In the genomic region with DNA sequence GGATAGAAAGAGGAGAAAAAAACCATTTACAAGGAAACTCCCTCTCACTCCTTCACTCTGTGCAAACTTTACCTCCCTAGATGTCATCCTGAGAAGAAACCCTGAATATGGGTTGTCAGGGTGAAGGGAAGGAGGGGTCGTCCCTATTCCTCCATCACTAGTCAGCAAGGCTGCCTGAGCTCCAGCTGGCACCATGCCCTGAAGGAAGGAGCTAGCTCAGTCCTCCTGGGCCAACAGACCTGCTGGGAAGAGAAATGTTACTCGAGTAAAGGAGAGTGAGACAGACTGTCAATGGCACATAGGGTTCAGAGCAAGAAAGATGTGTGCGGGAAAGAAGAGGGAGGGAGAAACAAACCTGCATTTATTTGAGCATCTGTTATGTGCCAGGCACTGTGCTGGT, we compare ENCODE assay signal across 33 cellular contexts.
"Had no signal": no experiment of that assay in that cellular context is flagged by ENCODE, and none has a peak within 500 bp of the region (broad histone marks: within the 10 kb centered on the region; RNA-seq: fewer than 3 reads in every experiment).

No MANE protein-coding gene starts in this region.

- H3K27ac Mint-ChIP-seq: activated CD4-positive, alpha-beta T cell treated with anti-CD3 and anti-CD28 coated beads, Interleukin-2, amount 10 ng/mL, durations not matched to agents 24 days and 14 days; activated CD8-positive, alpha-beta T cell treated with anti-CD3 and anti-CD28 coated beads for 36 hours; activated naive CD8-positive, alpha-beta T cell treated with anti-CD3 and anti-CD28 coated beads for 36 hours; activated T-cell treated with anti-CD3 and anti-CD28 coated beads, Interleukin-2, amount 50 U/mL, for 72 hours; activated T-helper 17 cell treated with anti-CD3 and anti-CD28 coated beads, Interleukin-2, amount 50 U/mL, for 72 hours; T-helper 1 cell treated with Interleukin-12 subunit alpha and Interleukin-12 subunit beta and Interleukin-4 antibody, amounts not matched to agents 30 μg/mL and 1 μg/mL, for 36 hours; T-helper 2 cell treated with Interferon-gamma antibody and Interleukin-4, amounts not matched to agents 5 μg/mL and 100 μg/mL, for 36 hours had no signal

- H3K9ac ChIP-seq: KMS-11, SK-N-SH had no signal

- H3K27ac ChIP-seq: brain microvascular endothelial cell, KMS-11, Peyer's patch, SJSA1 had no signal

- H3K4me3 Mint-ChIP-seq: activated CD4-positive, alpha-beta T cell treated with anti-CD3 and anti-CD28 coated beads, Interleukin-2, amount 10 ng/mL, durations not matched to agents 24 days and 14 days; activated CD8-positive, alpha-beta T cell treated with anti-CD3 and anti-CD28 coated beads for 36 hours; activated naive CD8-positive, alpha-beta T cell treated with anti-CD3 and anti-CD28 coated beads for 36 hours; activated T-cell treated with anti-CD3 and anti-CD28 coated beads, Interleukin-2, amount 50 U/mL, for 72 hours; activated T-helper 17 cell treated with anti-CD3 and anti-CD28 coated beads, Interleukin-2, amount 50 U/mL, for 72 hours; T-helper 1 cell treated with Interleukin-12 subunit alpha and Interleukin-12 subunit beta and Interleukin-4 antibody, amounts not matched to agents 30 μg/mL and 1 μg/mL, for 36 hours; T-helper 2 cell treated with Interferon-gamma antibody and Interleukin-4, amounts not matched to agents 5 μg/mL and 100 μg/mL, for 36 hours had no signal

- H3K27me3 ChIP-seq: brain microvascular endothelial cell, Peyer's patch, SJSA1 had no signal

- H3K36me3 ChIP-seq: brain microvascular endothelial cell, Peyer's patch, SJSA1 had no signal

- H3K4me1 Mint-ChIP-seq: activated T-helper 17 cell treated with anti-CD3 and anti-CD28 coated beads, Interleukin-2, amount 50 U/mL, for 72 hours had no signal

- H3K9me3 Mint-ChIP-seq: activated CD4-positive, alpha-beta T cell treated with anti-CD3 and anti-CD28 coated beads, Interleukin-2, amount 10 ng/mL, durations not matched to agents 24 days and 14 days; activated CD8-positive, alpha-beta T cell treated with anti-CD3 and anti-CD28 coated beads for 36 hours; activated naive CD8-positive, alpha-beta T cell treated with anti-CD3 and anti-CD28 coated beads for 36 hours; activated T-cell treated with anti-CD3 and anti-CD28 coated beads, Interleukin-2, amount 50 U/mL, for 72 hours; activated T-helper 17 cell treated with anti-CD3 and anti-CD28 coated beads, Interleukin-2, amount 50 U/mL, for 72 hours; T-helper 1 cell treated with Interleukin-12 subunit alpha and Interleukin-12 subunit beta and Interleukin-4 antibody, amounts not matched to agents 30 μg/mL and 1 μg/mL, for 36 hours; T-helper 2 cell treated with Interferon-gamma antibody and Interleukin-4, amounts not matched to agents 5 μg/mL and 100 μg/mL, for 36 hours had no signal

- DNase-seq: activated CD4-positive, alpha-beta T cell treated with anti-CD3 and anti-CD28 coated beads, Interleukin-2, amount 10 ng/mL, durations not matched to agents 24 days and 14 days; activated CD4-positive, alpha-beta T cell treated with anti-CD3 and anti-CD28 coated beads, Interleukin-2, amount 50 U/mL, for 4 hours; activated CD8-positive, alpha-beta T cell treated with anti-CD3 and anti-CD28 coated beads for 36 hours; activated effector memory CD4-positive, alpha-beta T cell treated with anti-CD3 and anti-CD28 coated beads, Interleukin-2, amount 50 U/mL, for 16 hours; activated naive CD4-positive, alpha-beta T cell; activated naive CD4-positive, alpha-beta T cell treated with anti-CD3 and anti-CD28 coated beads, Interleukin-2, amount 50 U/mL, for 16 hours; activated naive CD8-positive, alpha-beta T cell treated with anti-CD3 and anti-CD28 coated beads for 36 hours; activated T-cell treated with anti-CD3 and anti-CD28 coated beads, Interleukin-2, amount 50 U/mL, for 1 hour; activated T-cell treated with anti-CD3 and anti-CD28 coated beads, Interleukin-2, amount 50 U/mL, for 72 hours; amniotic stem cell; brain microvascular endothelial cell; central memory CD4-positive, alpha-beta T cell; NCI-H1092 treated with DMSO at 0.1 percent for 48 hours; NCI-H1417; NCI-H146; NCI-H187; NCI-H2029 treated with DMSO at 0.1 percent for 48 hours; NCI-H2107; NCI-H2171; NCI-H2227 treated with DMSO at 0.1 percent for 48 hours; NCI-H510A treated with DMSO at 0.1 percent for 48 hours; NCI-H526 treated with DMSO at 0.1 percent for 48 hours; NCI-H774; PC-3; Peyer's patch; RPMI8226; SHP77 treated with DMSO at 0.1 percent for 48 hours; SK-N-SH had no signal

- H3K36me3 Mint-ChIP-seq: activated naive CD8-positive, alpha-beta T cell treated with anti-CD3 and anti-CD28 coated beads for 36 hours had no signal

- H3K4me3 ChIP-seq: Peyer's patch, SJSA1 had no signal

- H3K9me3 ChIP-seq: Peyer's patch, SJSA1, SK-N-SH had no signal
